In the genomic region with DNA sequence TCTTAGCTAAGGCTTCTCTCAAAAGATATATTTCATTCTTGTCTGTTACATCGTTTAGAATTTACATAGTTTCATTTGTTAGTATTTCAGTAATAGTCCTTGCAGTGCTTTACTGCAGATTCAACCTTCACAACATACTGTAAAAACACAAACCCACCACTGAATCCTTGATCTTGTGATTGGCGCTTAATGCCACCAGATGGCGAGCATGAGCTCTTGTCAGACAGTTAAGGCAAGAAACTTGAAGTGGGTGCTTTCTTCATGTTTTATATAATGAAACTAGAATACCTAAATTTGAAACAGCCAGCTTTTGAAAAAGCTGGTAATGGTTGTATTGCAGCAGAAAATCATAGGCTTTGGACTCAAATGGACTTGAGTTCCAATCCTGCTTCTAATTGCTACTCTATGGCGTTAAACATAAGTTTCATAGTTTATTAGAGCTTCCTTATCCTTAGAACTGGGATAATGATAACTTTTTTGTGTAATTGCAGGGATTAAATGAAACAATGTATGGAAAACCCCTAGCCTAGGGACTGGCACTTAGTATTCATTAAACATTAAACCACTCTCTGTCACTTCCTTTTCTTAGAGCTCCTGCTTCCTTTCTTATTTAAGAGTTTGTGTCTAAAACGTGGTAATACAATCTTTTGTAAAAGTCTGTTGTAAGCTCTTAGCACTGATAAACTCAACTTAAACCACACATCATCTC, we compare ENCODE assay signal across 8 cellular contexts.
A peak's percentile ranks its signal among the peaks of the same experiment; 100 is the strongest.
DNase-seq lines count a peak whose midpoint lies in the region; ATAC-seq and TF ChIP-seq lines count a peak whose summit lies in the region.

No MANE protein-coding gene starts in this region.

- peaks cover 6% of the 10 kb centered on the region for H3K4me1 ChIP-seq in osteoblast (ENCODE audit: insufficient read depth, low read length)
- no peaks in the 10 kb centered on the region for H3K4me1 ChIP-seq in aorta (ENCODE audit: control insufficient read depth in 1 of 2, insufficient read depth in 2 of 2, low read length in 2 of 2)

- H3K4me2 ChIP-seq in osteoblast (ENCODE audit: insufficient read depth, low read length), result no peak overlapping the region

- H3K27me3 ChIP-seq in osteoblast (ENCODE audit: insufficient read depth, low read length) (no peaks in the 10 kb centered on the region), aorta (ENCODE audit: control insufficient read depth in 1 of 2, insufficient read depth in 2 of 2, low read length in 1 of 2) (no peaks in the 10 kb centered on the region)

- H2AFZ ChIP-seq in osteoblast (ENCODE audit: low read length), result no peak overlapping the region

- H3K36me3 ChIP-seq in osteoblast (ENCODE audit: insufficient read depth, low read length), result peaks cover 11% of the 10 kb centered on the region
- H3K36me3 ChIP-seq in aorta (ENCODE audit: control insufficient read depth in 1 of 2, insufficient read depth in 2 of 2, low read length in 1 of 2), result no peaks in the 10 kb centered on the region

- peak; percentile 63 for DNase-seq in Ammon's horn (ENCODE audit: low spot score)
- peak; percentile 64 for DNase-seq in NOMO-1 treated with DMSO at 0.1 percent for 48 hours (lab: John Stamatoyannopoulos, UW; ENCODE audit: unreplicated experiment)
- peak; percentile 5 for DNase-seq in activated T-cell treated with anti-CD3 and anti-CD28 coated beads for 4 hours
- DNase-seq in fibroblast of gingiva (ENCODE audit: low read depth), result peak; percentile 47
- DNase-seq in osteoblast (ENCODE audit: insufficient read length, low spot score, missing footprints), result peak; percentile 67
- DNase-seq in aorta, result peak in 1 of 2 donors; percentile 61

- H4K20me1 ChIP-seq in osteoblast (ENCODE audit: insufficient read depth, low read length), result peaks cover 6% of the 10 kb centered on the region

- WGBS in aorta, 2 donors, result 20 to 36% methylated on average over 5 of the region's 5 CpGs

- peak; percentile 84 for TF ChIP-seq CTCF in osteoblast (IDR thresholded peaks at IDR 0.05; ENCODE audit: extremely low read depth, low read depth, low read length)

- H3K79me2 ChIP-seq in osteoblast (ENCODE audit: insufficient read depth, low read length), result peaks cover 23% of the 10 kb centered on the region

- no peak overlapping the region for H3K27ac ChIP-seq in osteoblast (ENCODE audit: low read depth, low read length)
- no peak overlapping the region for H3K27ac ChIP-seq in aorta (ENCODE audit: low read depth in 1 of 2, low read length in 2 of 2)

- ATAC-seq in GM18858 (IDR thresholded peaks at IDR 0.05; ENCODE audit: unreplicated experiment), result peak; percentile 45
- peak; percentile 63 for ATAC-seq in HG03159 (IDR thresholded peaks at IDR 0.05; ENCODE audit: unreplicated experiment)
- ATAC-seq in aorta (ENCODE audit: low FRiP score), result peak; percentile 68

- intact Hi-C loops in aorta (cut with DNase I), result no loop called here

- H3K9me3 ChIP-seq in osteoblast (ENCODE audit: low read depth, low read length) (no peaks in the 10 kb centered on the region), aorta (ENCODE audit: control insufficient read depth, low read length) (no peaks in the 10 kb centered on the region)

- H3K4me3 ChIP-seq in osteoblast (ENCODE audit: insufficient read depth, low read length) (no peak overlapping the region), aorta (ENCODE audit: low read length in 2 of 2) (no peak overlapping the region)
